ENCODE assay signal across 8 cellular contexts in genomic region chr14:64914237-64914971, GRCh38. TPM values are rescaled to one million over a fixed set of nuclear protein-coding genes. Genes with fewer than 3 reads are reported as not detected.
DNase-seq lines count a peak whose midpoint lies in the region; ATAC-seq lines count a peak whose summit lies in the region.

Gene CHURC1, plus strand, starts transcription at chr14:64914455. Its CDS starts 41 bp downstream, at chr14:64914496.

- DNase-seq in NCI-H1092 treated with DMSO at 0.1 percent for 48 hours (lab: John Stamatoyannopoulos, UW) (peak; percentile 99), SKM-1 (lab: John Stamatoyannopoulos, UW; ENCODE audit: unreplicated experiment) (peak; percentile 28), glomerular endothelial cell (ENCODE audit: extremely low read depth, low read depth, low spot score) (peak; percentile 91), occipital lobe (lab: John Stamatoyannopoulos, UW) (peak; percentile 97)
- peak; percentile 95 to 96 for DNase-seq in activated naive CD4-positive, alpha-beta T cell treated with anti-CD3 and anti-CD28 coated beads, Interleukin-2, amount 50 U/mL, for 72 hours (ENCODE audit: low spot score in 2 of 2)

- ATAC-seq in HG02610 (IDR thresholded peaks at IDR 0.05; ENCODE audit: unreplicated experiment): peak; percentile 97
- peak; percentile 93 to 99 for ATAC-seq in activated naive CD4-positive, alpha-beta T cell treated with anti-CD3 and anti-CD28 coated beads, Interleukin-2, amount 50 U/mL, for 72 hours

- H3K27ac Mint-ChIP-seq in activated naive CD4-positive, alpha-beta T cell treated with anti-CD3 and anti-CD28 coated beads, Interleukin-2, amount 50 U/mL, for 72 hours: peak within 1 kb of the TSS; percentile 96 to 98

- H3K9me3 Mint-ChIP-seq in activated naive CD4-positive, alpha-beta T cell treated with anti-CD3 and anti-CD28 coated beads, Interleukin-2, amount 50 U/mL, for 72 hours: no peaks in the 10 kb centered on the region

- peaks cover 19 to 42% of the 10 kb centered on the region in 2 donors for H3K36me3 Mint-ChIP-seq in activated naive CD4-positive, alpha-beta T cell treated with anti-CD3 and anti-CD28 coated beads, Interleukin-2, amount 50 U/mL, for 72 hours

- peak within 1 kb of the TSS; percentile 76 for H3K27ac ChIP-seq in temporal lobe (ENCODE audit: low read depth, low read length)

- H3K4me3 ChIP-seq in GM08714 (ENCODE audit: low read length): peak within 1 kb of the TSS; percentile 93

RNA-seq across cellular contexts. Expression of gene CHURC1, which starts in this region (rescaled TPM):
- total RNA-seq in activated naive CD4-positive, alpha-beta T cell treated with anti-CD3 and anti-CD28 coated beads, Interleukin-2, amount 50 U/mL, for 72 hours: 10 to 100 TPM; 28.4 to 67.5 TPM
- total RNA-seq in glomerular endothelial cell (44.2 and 46.0 TPM in 2 replicates), occipital lobe (32.0 TPM), temporal lobe (36.6 TPM)

Comparison
In these comparisons a context has a peak if more than half of its experiments do, and no peak if none do; other contexts are left out.
1. Peak in every context shown above with its lines: DNase-seq, ATAC-seq, H3K4me3 ChIP-seq and H3K27ac ChIP-seq.
2. DNase-seq: peak in every context shown above with its lines; median percentile 99 in NCI-H1092 treated with DMSO at 0.1 percent for 48 hours; 97 in occipital lobe; 96 in activated naive CD4-positive, alpha-beta T cell treated with anti-CD3 and anti-CD28 coated beads, Interleukin-2, amount 50 U/mL, for 72 hours; 91 in glomerular endothelial cell; 28 in SKM-1.